12 cellular contexts compared by ENCODE assay signal in genomic region chr22:37750596-37751162, GRCh38. TPM values are rescaled to one million over a fixed set of nuclear protein-coding genes. Genes with fewer than 3 reads are reported as not detected.
DNase-seq lines count a peak whose midpoint lies in the region; ATAC-seq and TF ChIP-seq lines count a peak whose summit lies in the region.
"Had no signal": no experiment of that assay in that cellular context is flagged by ENCODE, and none has a peak within 500 bp of the region (broad histone marks: within the 10 kb centered on the region; RNA-seq: fewer than 3 reads in every experiment).

No MANE protein-coding gene starts in this region.

- peaks cover 38 to 78% (median 61%) of the 10 kb centered on the region in 11 experiments for H3K36me3 ChIP-seq in BLaER1 treated with 17β-estradiol and CSF1 and Interleukin-3, amounts not matched to agents 10 nM and 100 nM
- peaks cover 28% of the 10 kb centered on the region for H3K36me3 ChIP-seq in RWPE2 (ENCODE audit: low read depth)
- H3K36me3 ChIP-seq in gastroesophageal sphincter, result peaks cover 0 to 22% of the 10 kb centered on the region in 2 donors
- H3K36me3 ChIP-seq in skeletal muscle tissue (ENCODE audit: control insufficient read depth in 3 of 3, insufficient read depth in 3 of 3, low read length in 3 of 3), result peaks cover 13 to 18% (median 14%) of the 10 kb centered on the region in 3 donors

- H3K4me1 ChIP-seq in BLaER1 treated with 17β-estradiol and CSF1 and Interleukin-3, amounts not matched to agents 10 nM and 100 nM, result peaks cover 53 to 65% (median 59%) of the 10 kb centered on the region in 10 experiments
- peaks cover 58% of the 10 kb centered on the region for H3K4me1 ChIP-seq in RWPE2 (ENCODE audit: insufficient read depth, poor library complexity, severe bottlenecking)
- H3K4me1 ChIP-seq in gastroesophageal sphincter, result peaks cover 12 to 85% (median 67%) of the 10 kb centered on the region in 3 donors
- peaks cover 55 to 66% (median 60%) of the 10 kb centered on the region in 3 donors for H3K4me1 ChIP-seq in skeletal muscle tissue (ENCODE audit: control insufficient read depth in 3 of 3, insufficient read depth in 3 of 3, low read length in 3 of 3)

- H3K9ac ChIP-seq in BLaER1 treated with 17β-estradiol and CSF1 and Interleukin-3, amounts not matched to agents 10 nM and 100 nM, result peak overlapping the region; percentile 38 to 64 (median 55); a peak in 18 of 22 replicates
- H3K9ac ChIP-seq in skeletal muscle tissue (ENCODE audit: low read depth in 1 of 3, low read length in 3 of 3), result peak overlapping the region in 2 of 3 donors; percentile 51 to 54

- peak overlapping the region in 9 of 11 experiments; percentile 35 to 61 (median 51); a peak in 16 of 22 replicates for H3K27ac ChIP-seq in BLaER1 treated with 17β-estradiol and CSF1 and Interleukin-3, amounts not matched to agents 10 nM and 100 nM
- H3K27ac ChIP-seq in RWPE2 (ENCODE audit: poor library complexity, severe bottlenecking), result peak overlapping the region; percentile 98
- H3K27ac ChIP-seq in gastroesophageal sphincter, result peak overlapping the region in 3 of 4 donors; percentile 87 to 96 (median 92)
- peak overlapping the region; percentile 68 for H3K27ac ChIP-seq in skeletal muscle tissue (ENCODE audit: low read depth, low read length)

- ATAC-seq in RWPE2 (ENCODE audit: low read depth), result no peak
- ATAC-seq in gastroesophageal sphincter, result no peak
- no peak for ATAC-seq in GM18858 (IDR thresholded peaks at IDR 0.05; ENCODE audit: unreplicated experiment)
- ATAC-seq in GM18511 (IDR thresholded peaks at IDR 0.05; ENCODE audit: unreplicated experiment), result no peak
- no peak for ATAC-seq in HG03457 (IDR thresholded peaks at IDR 0.05; ENCODE audit: unreplicated experiment)
- ATAC-seq: activated naive CD4-positive, alpha-beta T cell treated with anti-CD3 and anti-CD28 coated beads, Interleukin-2, amount 50 U/mL, for 72 hours had no signal

- H3K27me3 ChIP-seq in BLaER1 treated with 17β-estradiol and CSF1 and Interleukin-3, amounts not matched to agents 10 nM and 100 nM, result no peaks in the 10 kb centered on the region
- H3K27me3 ChIP-seq in RWPE2 (ENCODE audit: insufficient read depth, poor library complexity, severe bottlenecking) (no peaks in the 10 kb centered on the region), gastroesophageal sphincter (no peaks in the 10 kb centered on the region), skeletal muscle tissue (ENCODE audit: control insufficient read depth in 3 of 3, insufficient read depth in 3 of 3, low read length in 3 of 3) (no peaks in the 10 kb centered on the region)

- H4K20me1 ChIP-seq in BLaER1 treated with 17β-estradiol and CSF1 and Interleukin-3, amounts not matched to agents 10 nM and 100 nM, result peaks cover 49 to 89% (median 73%) of the 10 kb centered on the region in 11 experiments

- no peak overlapping the region for H3K4me3 ChIP-seq in BLaER1 treated with 17β-estradiol and CSF1 and Interleukin-3, amounts not matched to agents 10 nM and 100 nM
- H3K4me3 ChIP-seq in RWPE2 (ENCODE audit: severe bottlenecking) (no peak overlapping the region), gastroesophageal sphincter (no peak overlapping the region), skeletal muscle tissue (ENCODE audit: low read length in 3 of 3) (no peak overlapping the region)

- no peak for TF ChIP-seq EP300 in gastroesophageal sphincter (IDR thresholded peaks at IDR 0.05)

- WGBS in gastroesophageal sphincter (ENCODE audit: low coverage in 1 of 2), 2 donors, result no CpG with 5 or more reads among the region's 14 CpGs

- no peak for TF ChIP-seq POLR2A in gastroesophageal sphincter (IDR thresholded peaks at IDR 0.05)

- no peak for TF ChIP-seq CTCF in RWPE2 (IDR thresholded peaks at IDR 0.05; ENCODE audit: poor library complexity, severe bottlenecking)
- TF ChIP-seq CTCF in gastroesophageal sphincter (IDR thresholded peaks at IDR 0.05), result no peak

- H3K4me2 ChIP-seq in BLaER1 treated with 17β-estradiol and CSF1 and Interleukin-3, amounts not matched to agents 10 nM and 100 nM, result peak overlapping the region; percentile 53 to 99 (median 92); a peak in 21 of 22 replicates

- DNase-seq in RWPE2 (ENCODE audit: low spot score) (no peak), NOMO-1 treated with dmso at 0.1 percent for 144 hours (lab: John Stamatoyannopoulos, UW; ENCODE audit: unreplicated experiment) (no peak)
- DNase-seq: activated CD4-positive, alpha-beta memory T cell treated with anti-CD3 and anti-CD28 coated beads for 36 hours; CD4-positive, alpha-beta memory T cell; NCI-H526 treated with DMSO at 0.1 percent for 48 hours had no signal

- no peaks in the 10 kb centered on the region for H3K9me3 ChIP-seq in BLaER1 treated with 17β-estradiol and CSF1 and Interleukin-3, amounts not matched to agents 10 nM and 100 nM (replicated peaks in 1 of 11)
- H3K9me3 ChIP-seq in RWPE2 (ENCODE audit: severe bottlenecking) (no peaks in the 10 kb centered on the region), gastroesophageal sphincter (no peaks in the 10 kb centered on the region), skeletal muscle tissue (ENCODE audit: control insufficient read depth in 3 of 3, low read length in 3 of 3) (no peaks in the 10 kb centered on the region)

RNA-seq across cellular contexts. Expression of gene TRIOBP, which starts 53.8 kb away (rescaled TPM):
- total RNA-seq in gastroesophageal sphincter (100 to 1,000 TPM; 128 to 234 (median 137) TPM), skeletal muscle tissue (26.6 TPM)

RNA-seq across cellular contexts. Expression of gene GCAT, which starts 57.1 kb away (rescaled TPM):
- total RNA-seq in gastroesophageal sphincter (10 to 100 TPM in 3 of 4 donors, 1 to 10 TPM in 1; 8.0 to 21.0 (median 15.7) TPM), skeletal muscle tissue (9.9 TPM)
